8 cellular contexts compared by ENCODE assay signal in genomic region chr1:17405898-17406759, GRCh38. TPM values are rescaled to one million over a fixed set of nuclear protein-coding genes. Genes with fewer than 3 reads are reported as not detected.
DNase-seq lines count a peak whose midpoint lies in the region; ATAC-seq, FAIRE-seq and TF ChIP-seq lines count a peak whose summit lies in the region.

No MANE protein-coding gene starts in this region.

- no peaks in the 10 kb centered on the region for H3K27me3 ChIP-seq in CD8-positive, alpha-beta T cell (ENCODE audit: insufficient read depth, low read length)

- no peak overlapping the region for H3K27ac ChIP-seq in CD8-positive, alpha-beta T cell (ENCODE audit: low read depth, low read length)

- H3K4me1 ChIP-seq in CD8-positive, alpha-beta T cell (ENCODE audit: insufficient read depth, low read length) = no peaks in the 10 kb centered on the region

- H3K36me3 ChIP-seq in CD8-positive, alpha-beta T cell (ENCODE audit: insufficient read depth, low read length) = peaks cover 28% of the 10 kb centered on the region

- H3K9me3 ChIP-seq in CD8-positive, alpha-beta T cell (ENCODE audit: low read length) = no peaks in the 10 kb centered on the region

- H3K27me3 Mint-ChIP-seq in CD8-positive, alpha-beta T cell (ENCODE audit: low read depth) = no peaks in the 10 kb centered on the region

- POLR2A ChIA-PET in CD8-positive, alpha-beta T cell (lab: Charles Lee) = no interaction called here

- CTCF ChIA-PET in CD8-positive, alpha-beta T cell (lab: Charles Lee) = interaction anchor here (0.7 to 2.3 kb wide), 6 partner anchors 9 to 284 kb away, joined by 3 to 8 read pairs (median 3); no protein-coding TSS in a partner anchor

- no peak overlapping the region for H3K27ac Mint-ChIP-seq in CD8-positive, alpha-beta T cell

- H3K4me3 ChIP-seq in CD8-positive, alpha-beta T cell (ENCODE audit: low read depth, low read length) = no peak overlapping the region
- H3K4me3 ChIP-seq in foreskin fibroblast (ENCODE audit: low read depth in 1 of 2, low read length in 2 of 2) = no peak overlapping the region

- H3K4me3 Mint-ChIP-seq in CD8-positive, alpha-beta T cell = no peak overlapping the region

- intact Hi-C loops in CD8-positive, alpha-beta T cell (cut with DNase I, micrococcal nuclease) = loop anchor here (5.0 to 10.0 kb wide), 2 partner anchors 279 to 281 kb away; no protein-coding TSS in a partner anchor

- H3K36me3 Mint-ChIP-seq in CD8-positive, alpha-beta T cell = peaks cover 48% of the 10 kb centered on the region

- ATAC-seq in CD8-positive, alpha-beta T cell = peak; percentile 57
- ATAC-seq in GM18498 (IDR thresholded peaks at IDR 0.05; ENCODE audit: unreplicated experiment) = no peak

- no peaks in the 10 kb centered on the region for H3K4me1 Mint-ChIP-seq in CD8-positive, alpha-beta T cell (ENCODE audit: low read depth)

- FAIRE-seq in H54 (lab: Jason Lieb, UNC) (no peak), urothelium cell line (lab: Jason Lieb, UNC) (peak; percentile 5)

- peak in 6 of 7 experiments; percentile 15 to 65 (median 38) for DNase-seq in CD8-positive, alpha-beta T cell
- DNase-seq in H54 (ENCODE audit: insufficient read length, low spot score) (peak; percentile 70), NOMO-1 treated with DMSO at 0.1 percent for 48 hours (lab: John Stamatoyannopoulos, UW; ENCODE audit: unreplicated experiment) (peak; percentile 59), foreskin fibroblast (peak; percentile 50 to 83), nucleus accumbens (lab: John Stamatoyannopoulos, UW) (peak in 44 of 56 donors; percentile 5 to 72 (median 24)), urothelium cell line (ENCODE audit: low spot score) (peak; percentile 79)
- peak; percentile 64 to 74 for DNase-seq in activated T-cell treated with anti-CD3 and anti-CD28 coated beads, Interleukin-2, amount 50 U/mL, for 48 hours

- H3K9me3 Mint-ChIP-seq in CD8-positive, alpha-beta T cell = no peaks in the 10 kb centered on the region

- TF ChIP-seq POLR2A in H54 (IDR thresholded peaks at IDR 0.05; ENCODE audit: low read depth, low read length) = no peak

- TF ChIP-seq CTCF in CD8-positive, alpha-beta T cell (IDR thresholded peaks at IDR 0.05) = peak; percentile 62
- peak; percentile 77 for TF ChIP-seq CTCF in foreskin fibroblast (IDR thresholded peaks at IDR 0.05; ENCODE audit: low read depth, low read length)

RNA-seq across cellular contexts. Expression of gene RCC2, which starts 33.3 kb away (rescaled TPM):
- total RNA-seq in CD8-positive, alpha-beta T cell = 10 to 100 TPM; 25.4 to 28.0 TPM

RNA-seq across cellular contexts. Expression of gene PADI6, which starts 34.1 kb away (rescaled TPM):
- not detected for total RNA-seq in CD8-positive, alpha-beta T cell

Comparison
In these comparisons a context has a peak if more than half of its experiments do, and no peak if none do; other contexts are left out.
1. DNase-seq: peak in every context shown above with its lines; median percentile 79 in urothelium cell line; 70 in H54; 69 in activated T-cell treated with anti-CD3 and anti-CD28 coated beads, Interleukin-2, amount 50 U/mL, for 48 hours; 66 in foreskin fibroblast; 59 in NOMO-1 treated with DMSO at 0.1 percent for 48 hours; 38 in CD8-positive, alpha-beta T cell; 24 in nucleus accumbens.